8 cellular contexts compared by ENCODE assay signal in genomic region chr1:66752000-66752592, GRCh38. TPM values are rescaled to one million over a fixed set of nuclear protein-coding genes. Genes with fewer than 3 reads are reported as not detected.
DNase-seq lines count a peak whose midpoint lies in the region; ATAC-seq and TF ChIP-seq lines count a peak whose summit lies in the region.

TSS of gene DYNLT5 (plus strand) at chr1:66752459. CDS start at chr1:66754659, 2,200 bp downstream.

- H3K9me3 ChIP-seq in HUES6 (ENCODE audit: control insufficient read depth, insufficient read depth, low read depth, low read length) (no peaks in the 10 kb centered on the region), iPS-18c (ENCODE audit: control insufficient read depth, insufficient read depth, low read length) (no peaks in the 10 kb centered on the region), sigmoid colon (no peaks in the 10 kb centered on the region)

- H3K4me3 ChIP-seq in HUES6 (ENCODE audit: low read depth, low read length) (peak within 1 kb of the TSS; percentile 64), brain microvascular endothelial cell (ENCODE audit: low read depth, low read length) (peak within 1 kb of the TSS; percentile 55), iPS-18c (ENCODE audit: insufficient read depth, low read depth, low read length) (peak within 1 kb of the TSS; percentile 57), sigmoid colon (peak within 1 kb of the TSS; percentile 20 to 50 (median 36))

- DNase-seq in EH (ENCODE audit: low read depth) (peak; percentile 71), brain microvascular endothelial cell (peak; percentile 56), sigmoid colon (peak; percentile 64), DMS79 (lab: John Stamatoyannopoulos, UW) (no peak)

- in situ Hi-C loops in brain microvascular endothelial cell (cut with HindIII; ENCODE audit: low pct_ligation_motif_present, low sequenced_read_pairs), result loop anchor here (25.0 kb wide), 1 partner anchor 210 kb away; no protein-coding TSS in a partner anchor

- WGBS in sigmoid colon, 2 donors, result 5 to 12% methylated on average over 35 of the region's 35 CpGs

- ATAC-seq in HG03460 (IDR thresholded peaks at IDR 0.05; ENCODE audit: unreplicated experiment), result no peak
- ATAC-seq in GM18861 (IDR thresholded peaks at IDR 0.05; ENCODE audit: unreplicated experiment), result no peak

- H3K27ac ChIP-seq in HUES6 (ENCODE audit: low read depth, low read length) (no peak within 1 kb of the TSS), brain microvascular endothelial cell (no peak within 1 kb of the TSS), sigmoid colon (peak within 1 kb of the TSS in 1 of 4 donors; percentile 25)

- H3K36me3 ChIP-seq in HUES6 (ENCODE audit: control insufficient read depth, insufficient read depth, low read length) (no peaks in the 10 kb centered on the region), brain microvascular endothelial cell (replicated peaks) (no peaks in the 10 kb centered on the region), sigmoid colon (no peaks in the 10 kb centered on the region)

- H3K27me3 ChIP-seq in HUES6 (ENCODE audit: control insufficient read depth, insufficient read depth, low read length) (peaks cover 23% of the 10 kb centered on the region), brain microvascular endothelial cell (replicated peaks) (no peaks in the 10 kb centered on the region), sigmoid colon (peaks cover 0 to 24% (median 11%) of the 10 kb centered on the region in 3 donors)

- H3K4me1 ChIP-seq in HUES6 (ENCODE audit: control insufficient read depth, insufficient read depth, low read length) (peaks cover 10% of the 10 kb centered on the region; the same call in 1 of the 2 replicates), sigmoid colon (peaks cover 0 to 13% (median 9%) of the 10 kb centered on the region in 4 donors)

- no peak for TF ChIP-seq POLR2A in sigmoid colon (IDR thresholded peaks at IDR 0.05)

- TF ChIP-seq CTCF in brain microvascular endothelial cell (IDR thresholded peaks at IDR 0.05; ENCODE audit: low read depth, low read length, missing control alignments), result peak; percentile 53
- no peak for TF ChIP-seq CTCF in sigmoid colon (IDR thresholded peaks at IDR 0.05)

- intact Hi-C loops in sigmoid colon (cut with DNase I), result no loop called here

- H3K9ac ChIP-seq in HUES6 (ENCODE audit: low read length), result peak within 1 kb of the TSS; percentile 62

- no peak for TF ChIP-seq EP300 in sigmoid colon (IDR thresholded peaks at IDR 0.05)

RNA-seq across cellular contexts. Expression of gene DYNLT5, which starts in this region (rescaled TPM):
- total RNA-seq in sigmoid colon, result 1 to 10 TPM in 1 of 4 donors, under 1 TPM in 3; 0.36 to 6.4 (median 0.66) TPM
- under 1 TPM in 2 of 3 donors, not detected in 1; 0.34 to 0.60 TPM for polyA plus RNA-seq in sigmoid colon
